Comparison of ENCODE assay signal across 18 cellular contexts in genomic region chr7:132899833-132900232, GRCh38.
A peak's percentile ranks its signal among the peaks of the same experiment; 100 is the strongest.
DNase-seq lines count a peak whose midpoint lies in the region; ATAC-seq, FAIRE-seq and TF ChIP-seq lines count a peak whose summit lies in the region.
"Had no signal": no experiment of that assay in that cellular context is flagged by ENCODE, and none has a peak within 500 bp of the region (broad histone marks: within the 10 kb centered on the region; RNA-seq: fewer than 3 reads in every experiment).

No MANE protein-coding gene starts in this region.

- peak in 1 of 2 experiments; percentile 43; a peak in 1 of 6 replicates for ATAC-seq in A549
- ATAC-seq in DND-41 (ENCODE audit: insufficient read depth, low read depth) = no peak
- ATAC-seq in GM18502 (IDR thresholded peaks at IDR 0.05; ENCODE audit: poor library complexity, unreplicated experiment) = no peak
- no peak for ATAC-seq in esophagus mucosa

- H3K4me3 ChIP-seq in A549 (no peak overlapping the region), DND-41 (ENCODE audit: low read depth in 1 of 2, low read length in 2 of 2) (no peak overlapping the region), SK-N-SH (ENCODE audit: low read depth in 2 of 2, low read length in 1 of 2) (no peak overlapping the region), fibroblast of pulmonary artery (replicated peaks; ENCODE audit: low read depth, low read length) (no peak overlapping the region), ascending aorta (no peak overlapping the region)
- H3K4me3 ChIP-seq: BLaER1 had no signal

- TF ChIP-seq CTCF in A549 (IDR thresholded peaks at IDR 0.05) (peak; percentile 14; the same call in 1 of the 3 replicates), DND-41 (IDR thresholded peaks at IDR 0.05; ENCODE audit: borderline replicate concordance, extremely low read depth, low read length, poor library complexity, severe bottlenecking) (peak; percentile 40), SK-N-SH (IDR thresholded peaks at IDR 0.05) (no peak), fibroblast of pulmonary artery (IDR thresholded peaks at IDR 0.05; ENCODE audit: low read length, missing control alignments) (peak; percentile 16), ascending aorta (IDR thresholded peaks at IDR 0.05) (no peak)

- no peak overlapping the region for H3K9ac ChIP-seq in DND-41 (ENCODE audit: low read depth, low read length)
- H3K9ac ChIP-seq in SK-N-SH = no peak overlapping the region
- H3K9ac ChIP-seq: BLaER1 had no signal

- 86% methylated on average over 4 of the region's 4 CpGs for WGBS in A549 (ENCODE audit: missing lambda C conversion rate)
- WGBS in SK-N-SH (ENCODE audit: low lambda C conversion rate) = 96% methylated on average over 4 of the region's 4 CpGs

- FAIRE-seq in A549 (lab: Jason Lieb, UNC) = no peak
- FAIRE-seq: colon had no signal

- H2AFZ ChIP-seq in DND-41 (ENCODE audit: low read depth, low read length) = no peak overlapping the region
- H2AFZ ChIP-seq in SK-N-SH (ENCODE audit: low read depth) = no peak overlapping the region

- POLR2A ChIA-PET in A549 (lab: Yijun Ruan, JAX) = no interaction called here
- POLR2A ChIA-PET in SK-N-SH (lab: Yijun Ruan, JAX) = no interaction called here

- CTCF ChIA-PET in A549 (lab: Yijun Ruan, JAX) = interaction anchor here (1.8 kb wide), 1 partner anchor 10 kb away, joined by 4 read pairs; no protein-coding TSS in a partner anchor
- CTCF ChIA-PET in SK-N-SH (lab: Yijun Ruan, JAX) = interaction anchor here (0.6 to 1.5 kb wide), 8 partner anchors 9 to 374 kb away, joined by 3 read pairs; no protein-coding TSS in a partner anchor

- H3K79me2 ChIP-seq in DND-41 (ENCODE audit: insufficient read depth, low read length) (no peaks in the 10 kb centered on the region), SK-N-SH (ENCODE audit: insufficient read depth) (peaks cover 4% of the 10 kb centered on the region; the same call in 1 of the 2 replicates)

- H3K36me3 ChIP-seq in DND-41 (ENCODE audit: insufficient read depth, low read length) (peaks cover 11% of the 10 kb centered on the region), SK-N-SH (replicated peaks in 1 of 2; ENCODE audit: control insufficient read depth in 1 of 2, insufficient read depth in 2 of 2, low read length in 1 of 2) (peaks cover 8 to 9% of the 10 kb centered on the region in 2 experiments), ascending aorta (peaks cover 0 to 2% of the 10 kb centered on the region in 2 donors)

- no peaks in the 10 kb centered on the region for H4K20me1 ChIP-seq in DND-41 (ENCODE audit: insufficient read depth, low read length)
- no peaks in the 10 kb centered on the region for H4K20me1 ChIP-seq in SK-N-SH (ENCODE audit: insufficient read depth)
- H4K20me1 ChIP-seq: BLaER1 had no signal

- H3K9me2 ChIP-seq in SK-N-SH = no peaks in the 10 kb centered on the region

- intact Hi-C loops in ascending aorta (cut with DNase I) = no loop called here

- DNase-seq in A549 (ENCODE audit: low read depth in 1 of 2, low spot score in 1 of 2) (peak in 1 of 2 experiments; percentile 13), DND-41 (no peak), SK-N-SH (peak; percentile 41), fibroblast of pulmonary artery (ENCODE audit: low read depth) (peak; percentile 29), HT-29 (ENCODE audit: low spot score) (no peak), ascending aorta (ENCODE audit: low spot score in 2 of 2) (no peak)
- DNase-seq: activated CD4-positive, alpha-beta T cell treated with anti-CD3 and anti-CD28 coated beads for 1 hour; anterior cingulate cortex; hypothalamus; MV-4-11; NCI-H2171 treated with DMSO at 0.1 percent for 48 hours; SHP77 treated with DMSO at 0.1 percent for 48 hours; stimulated activated CD4-positive, alpha-beta T cell treated with anti-CD3 and anti-CD28 coated beads, Interleukin-2, amount 100 ng/mL, for 48 hours; substantia nigra had no signal

- TF ChIP-seq EP300 in A549 (IDR thresholded peaks at IDR 0.05) (no peak), SK-N-SH (IDR thresholded peaks at IDR 0.05; ENCODE audit: borderline replicate concordance in 1 of 2, low read depth in 1 of 2, low read length in 1 of 2) (no peak)

- H3K27ac ChIP-seq in A549 = no peak overlapping the region
- H3K27ac ChIP-seq in DND-41 (ENCODE audit: low read length) = no peak overlapping the region
- H3K27ac ChIP-seq in SK-N-SH (ENCODE audit: low read depth in 2 of 2, low read length in 1 of 2) = no peak overlapping the region
- no peak overlapping the region for H3K27ac ChIP-seq in ascending aorta
- H3K27ac ChIP-seq: BLaER1 had no signal

- H3K4me1 ChIP-seq in A549 = no peaks in the 10 kb centered on the region
- no peaks in the 10 kb centered on the region for H3K4me1 ChIP-seq in DND-41 (ENCODE audit: insufficient read depth, low read length)
- H3K4me1 ChIP-seq in SK-N-SH (ENCODE audit: control insufficient read depth in 1 of 2, insufficient read depth in 2 of 2, low read depth in 1 of 2, low read length in 1 of 2) = peaks cover 0 to 7% of the 10 kb centered on the region in 2 experiments; a peak in 1 of 4 replicates
- H3K4me1 ChIP-seq in ascending aorta = no peaks in the 10 kb centered on the region
- H3K4me1 ChIP-seq: BLaER1 had no signal

- no peaks in the 10 kb centered on the region for H3K27me3 ChIP-seq in DND-41 (ENCODE audit: insufficient read depth, low read length, poor library complexity)
- no peaks in the 10 kb centered on the region for H3K27me3 ChIP-seq in SK-N-SH (ENCODE audit: insufficient read depth)
- no peaks in the 10 kb centered on the region for H3K27me3 ChIP-seq in ascending aorta
- H3K27me3 ChIP-seq: BLaER1 had no signal

- no peak for TF ChIP-seq POLR2A in A549 (IDR thresholded peaks at IDR 0.05; ENCODE audit: low read length)

- H3K4me2 ChIP-seq in A549 (no peak overlapping the region), DND-41 (ENCODE audit: insufficient read depth, low read length) (no peak overlapping the region), SK-N-SH (no peak overlapping the region)
- H3K4me2 ChIP-seq: BLaER1 had no signal

- no peaks in the 10 kb centered on the region for H3F3A ChIP-seq in SK-N-SH (replicated peaks; ENCODE audit: insufficient read depth)

- no peaks in the 10 kb centered on the region for H3K9me3 ChIP-seq in A549
- no peaks in the 10 kb centered on the region for H3K9me3 ChIP-seq in DND-41 (ENCODE audit: insufficient read depth, low read length, severe bottlenecking)
- H3K9me3 ChIP-seq in SK-N-SH = no peaks in the 10 kb centered on the region
- no peaks in the 10 kb centered on the region for H3K9me3 ChIP-seq in ascending aorta

- peak; percentile 18 to 34; a peak in 2 of 5 replicates for TF ChIP-seq RAD21 in A549 (conservative IDR thresholded peaks at IDR 0.05 in 1 of 2, IDR thresholded peaks at IDR 0.05 in 1 of 2)
- peak; percentile 72 for TF ChIP-seq RAD21 in SK-N-SH (IDR thresholded peaks at IDR 0.05; ENCODE audit: low read length)

TF ChIP-seq in A549, 52 proteins besides CTCF, POLR2A, EP300 and RAD21:
- no peak for TF ChIP-seq ZFP36 (IDR thresholded peaks at IDR 0.05; ENCODE audit: borderline replicate concordance, partially characterized antibody)
- peak; percentile 16; the same call in 1 of the 3 replicates for TF ChIP-seq SMC3 (IDR thresholded peaks at IDR 0.05)

TF ChIP-seq in SK-N-SH, 30 proteins besides CTCF, POLR2A, EP300 and RAD21:
- TF ChIP-seq SMC3 (IDR thresholded peaks at IDR 0.05; ENCODE audit: low read depth, low read length) (peak; percentile 40), TEAD4 (IDR thresholded peaks at IDR 0.05; ENCODE audit: borderline replicate concordance, insufficient read depth) (no peak)

Comparison
In these comparisons a context has a peak if more than half of its experiments do, and no peak if none do; other contexts are left out.
1. DNase-seq: peak in SK-N-SH (single experiment) and fibroblast of pulmonary artery (single experiment); none in DND-41 (single experiment), HT-29 (single experiment) and ascending aorta (0 of 2).
2. CTCF ChIP-seq: peak in A549 (single experiment), DND-41 (single experiment) and fibroblast of pulmonary artery (single experiment); none in SK-N-SH (single experiment) and ascending aorta (0 of 3).
3. Of the 12 proteins assayed by ChIP-seq in both A549 and SK-N-SH: peak only in A549: CTCF; only in SK-N-SH: none; in both: RAD21 and SMC3; in neither: 9.